ENCODE assay signal across 6 cellular contexts in genomic region chr1:1013922-1014617, GRCh38. TPM values are rescaled to one million over a fixed set of nuclear protein-coding genes. Genes with fewer than 3 reads are reported as not detected.
DNase-seq lines count a peak whose midpoint lies in the region; ATAC-seq and TF ChIP-seq lines count a peak whose summit lies in the region.

No MANE protein-coding gene starts in this region.

- H3K9me3 Mint-ChIP-seq in neural progenitor cell, result peaks cover 2% of the 10 kb centered on the region

- peak overlapping the region; percentile 92 for H3K4me2 ChIP-seq in neural progenitor cell

- peaks cover 5% of the 10 kb centered on the region for H3K27me3 Mint-ChIP-seq in neural progenitor cell (ENCODE audit: insufficient read depth, low read depth)

- H3K4me3 ChIP-seq in brain microvascular endothelial cell (ENCODE audit: low read depth, low read length) (peak overlapping the region; percentile 69), neural progenitor cell (peak overlapping the region; percentile 48)

- in situ Hi-C loops in brain microvascular endothelial cell (cut with HindIII; ENCODE audit: low pct_ligation_motif_present, low sequenced_read_pairs), result no loop called here

- H3K4me1 Mint-ChIP-seq in neural progenitor cell, result peaks cover 26% of the 10 kb centered on the region

- peak overlapping the region; percentile 71 for H3K27ac ChIP-seq in brain microvascular endothelial cell
- no peak overlapping the region for H3K27ac ChIP-seq in neural progenitor cell

- peaks cover 1% of the 10 kb centered on the region for H3K36me3 Mint-ChIP-seq in neural progenitor cell

- H3K9me3 ChIP-seq in neural progenitor cell (ENCODE audit: low read depth), result no peaks in the 10 kb centered on the region

- H3K4me3 Mint-ChIP-seq in neural progenitor cell, result peak overlapping the region; percentile 89

- DNase-seq in Right ventricle myocardium inferior (ENCODE audit: missing footprints), result no peak
- no peak for DNase-seq in cardiac septum (ENCODE audit: low spot score)
- no peak for DNase-seq in brain microvascular endothelial cell
- DNase-seq in neural progenitor cell (ENCODE audit: low spot score), result peak; percentile 62
- no peak for DNase-seq in NCI-H2029 (lab: John Stamatoyannopoulos, UW)
- no peak for DNase-seq in NK-92 treated with Interleukin-12 subunit alpha and Interleukin-12 subunit beta, amount 100 ng/mL, for 24 hours (lab: John Stamatoyannopoulos, UW)

- peak overlapping the region; percentile 32 for H2AFZ ChIP-seq in neural progenitor cell (replicated peaks)

- TF ChIP-seq CTCF in brain microvascular endothelial cell (IDR thresholded peaks at IDR 0.05; ENCODE audit: low read depth, low read length, missing control alignments) (no peak), neural progenitor cell (IDR thresholded peaks at IDR 0.05) (no peak)

- intact Hi-C loops in Right ventricle myocardium inferior (cut with DNase I) (no loop called here), cardiac septum (cut with DNase I) (loop anchor here (10.0 kb wide), 1 partner anchor 51 kb away; no protein-coding TSS in a partner anchor)

- peak; percentile 8 for ATAC-seq in Right ventricle myocardium inferior

- no peaks in the 10 kb centered on the region for H3K79me2 ChIP-seq in neural progenitor cell (ENCODE audit: low read depth)

- H3K27ac Mint-ChIP-seq in neural progenitor cell, result peak overlapping the region; percentile 99

- peaks cover 28% of the 10 kb centered on the region for H3F3A ChIP-seq in neural progenitor cell (ENCODE audit: low read depth)

- H4K20me1 ChIP-seq in neural progenitor cell (ENCODE audit: low read depth), result no peaks in the 10 kb centered on the region

- H3K4me1 ChIP-seq in neural progenitor cell, result peaks cover 23% of the 10 kb centered on the region

- no peaks in the 10 kb centered on the region for H3K27me3 ChIP-seq in brain microvascular endothelial cell (replicated peaks)
- H3K27me3 ChIP-seq in neural progenitor cell, result no peaks in the 10 kb centered on the region

- no peak overlapping the region for H3K9ac ChIP-seq in neural progenitor cell

- H3K36me3 ChIP-seq in brain microvascular endothelial cell (replicated peaks), result no peaks in the 10 kb centered on the region
- H3K36me3 ChIP-seq in neural progenitor cell, result no peaks in the 10 kb centered on the region

RNA-seq across cellular contexts. Expression of gene ISG15, which starts 0.8 kb away (rescaled TPM):
- total RNA-seq in Right ventricle myocardium inferior (19.2 TPM), cardiac septum (18.2 TPM), neural progenitor cell (ENCODE audit: low replicate concordance) (22.4 and 33.6 TPM in 2 replicates)

RNA-seq across cellular contexts. Expression of gene AGRN, which starts 5.8 kb away (rescaled TPM):
- total RNA-seq in Right ventricle myocardium inferior (14.1 TPM), cardiac septum (27.0 TPM), neural progenitor cell (ENCODE audit: low replicate concordance) (34.1 and 142 TPM in 2 replicates)

RNA-seq across cellular contexts. Expression of gene HES4, which starts 14.2 kb away (rescaled TPM):
- total RNA-seq in Right ventricle myocardium inferior (36.7 TPM), cardiac septum (56.5 TPM), neural progenitor cell (ENCODE audit: low replicate concordance) (7.6 and 35.7 TPM in 2 replicates)

RNA-seq across cellular contexts. Expression of gene PERM1, which starts 32.2 kb away (rescaled TPM):
- total RNA-seq in Right ventricle myocardium inferior (174 TPM), cardiac septum (50.1 TPM), neural progenitor cell (ENCODE audit: low replicate concordance) (not detected in 2 replicates)

RNA-seq across cellular contexts. Expression of gene PLEKHN1, which starts 47.8 kb away (rescaled TPM):
- total RNA-seq in Right ventricle myocardium inferior, result not detected
- total RNA-seq in cardiac septum, result not detected
- 0.09 TPM in 1 of 2 replicates, not detected in the other for total RNA-seq in neural progenitor cell (ENCODE audit: low replicate concordance)
